Comparison of ENCODE assay signal across 14 cellular contexts in genomic region chr3:124829819-124830554, GRCh38. TPM values are rescaled to one million over a fixed set of nuclear protein-coding genes. Genes with fewer than 3 reads are reported as not detected.
DNase-seq lines count a peak whose midpoint lies in the region; ATAC-seq, FAIRE-seq and TF ChIP-seq lines count a peak whose summit lies in the region.
"Had no signal": no experiment of that assay in that cellular context is flagged by ENCODE, and none has a peak within 500 bp of the region (broad histone marks: within the 10 kb centered on the region; RNA-seq: fewer than 3 reads in every experiment).

No MANE protein-coding gene starts in this region.

- no peak overlapping the region for H2AFZ ChIP-seq in IMR-90 (replicated peaks; ENCODE audit: low read length, poor library complexity)
- no peak overlapping the region for H2AFZ ChIP-seq in H1 (ENCODE audit: low read length)

- ATAC-seq in IMR-90 (ENCODE audit: low read depth) = no peak
- ATAC-seq in mucosa of descending colon = peak; percentile 3
- ATAC-seq in HG02973 (IDR thresholded peaks at IDR 0.05; ENCODE audit: unreplicated experiment) = no peak
- no peak for ATAC-seq in GM21576 (IDR thresholded peaks at IDR 0.05; ENCODE audit: unreplicated experiment)

- H4K91ac ChIP-seq in IMR-90 (ENCODE audit: insufficient read depth, low read depth, low read length) (peak overlapping the region; percentile 22; the same call in 1 of the 2 replicates), H1 (replicated peaks; ENCODE audit: insufficient read length, low read length) (peak overlapping the region; percentile 42)

- H2BK15ac ChIP-seq in IMR-90 (ENCODE audit: low read depth, low read length) (peak overlapping the region; percentile 70; the same call in 2 of the 3 replicates), H1 (ENCODE audit: low read length) (peak overlapping the region; percentile 97)

- H2BK20ac ChIP-seq in IMR-90 (ENCODE audit: low read depth, low read length) (peak overlapping the region; percentile 26; the same call in 1 of the 2 replicates), H1 (ENCODE audit: low read length) (peak overlapping the region; percentile 56; the same call in 1 of the 2 replicates)

- intact Hi-C loops in IMR-90 (cut with micrococcal nuclease) = loop anchor here (5.0 kb wide), 1 partner anchor 57 kb away; the partner anchor contains the start of gene ITGB5
- intact Hi-C loops in mucosa of descending colon (cut with DNase I, micrococcal nuclease) = loop anchor here in 1 of 2 donors (5.0 kb wide), 1 partner anchor 43 kb away; no protein-coding TSS in a partner anchor
- intact Hi-C loops in transverse colon (cut with DNase I; ENCODE audit: low total_unique reads) = no loop called here

- POLR2A ChIA-PET in IMR-90 (lab: Charles Lee; ENCODE audit: unreplicated experiment) (no interaction called here), H1 (lab: Charles Lee; ENCODE audit: partially characterized antibody) (interaction anchor here (1.2 to 1.7 kb wide), 3 partner anchors 8 to 66 kb away, joined by 3 to 5 read pairs (median 5); no protein-coding TSS in a partner anchor)

- H4K5ac ChIP-seq in IMR-90 (ENCODE audit: low read depth, low read length) = peak overlapping the region; percentile 19; the same call in 1 of the 2 replicates
- no peak overlapping the region for H4K5ac ChIP-seq in H1 (ENCODE audit: insufficient read length, low read depth, low read length)

- in situ Hi-C loops in IMR-90 (cut with MboI; ENCODE audit: low sequenced_read_pairs) (no loop called here), transverse colon (cut with MboI; ENCODE audit: low pct_ligation_motif_present in 1 of 4, low pct_unique_long_range_greater_than_20kb in 1 of 4, low sequenced_read_pairs in 3 of 4) (no loop called here)

- DNase-seq in IMR-90 (no peak), H1 (ENCODE audit: low read depth in 1 of 2, low spot score in 2 of 2) (no peak), mucosa of descending colon (no peak), transverse colon (no peak), NCI-H2171 (lab: John Stamatoyannopoulos, UW) (no peak), NCI-H187 (lab: John Stamatoyannopoulos, UW) (no peak)
- DNase-seq: activated CD8-positive, alpha-beta memory T cell treated with anti-CD3 and anti-CD28 coated beads, Interleukin-2, amount 50 U/mL, for 48 hours; NCI-H2081; testis had no signal

- H2BK120ac ChIP-seq in IMR-90 (ENCODE audit: low read depth, low read length) (peak overlapping the region; percentile 50; the same call in 1 of the 2 replicates), H1 (replicated peaks; ENCODE audit: low read depth, low read length) (no peak overlapping the region)

- H4K20me1 ChIP-seq in IMR-90 (ENCODE audit: insufficient read depth, low read length) (peaks cover 12% of the 10 kb centered on the region; the same call in 1 of the 2 replicates), H1 (replicated peaks in 1 of 2; ENCODE audit: control insufficient read depth in 1 of 2, insufficient read depth in 2 of 2, low read length in 2 of 2) (no peaks in the 10 kb centered on the region)

- H3K18ac ChIP-seq in IMR-90 (ENCODE audit: low read depth, low read length) (peak overlapping the region; percentile 24), H1 (ENCODE audit: extremely low read depth, low read length) (peak overlapping the region; percentile 78; the same call in 1 of the 2 replicates)

- H2AK5ac ChIP-seq in IMR-90 (ENCODE audit: low read depth, low read length) (peak overlapping the region; percentile 80), H1 (ENCODE audit: low read depth, low read length) (peak overlapping the region; percentile 82; the same call in 1 of the 2 replicates)

- H3K9ac ChIP-seq in IMR-90 (ENCODE audit: low read depth, low read length) (no peak overlapping the region), H1 (replicated peaks in 1 of 4; ENCODE audit: extremely low read depth in 1 of 4, low read depth in 3 of 4, low read length in 3 of 4) (no peak overlapping the region)

- TF ChIP-seq CTCF in IMR-90 (conservative IDR thresholded peaks at IDR 0.05; ENCODE audit: low read depth, low read length) = no peak
- TF ChIP-seq CTCF in H1 (IDR thresholded peaks at IDR 0.05; ENCODE audit: control extremely low read depth in 1 of 3, insufficient read depth in 1 of 3, low read depth in 1 of 3, low read length in 3 of 3) = no peak
- no peak for TF ChIP-seq CTCF in mucosa of descending colon (IDR thresholded peaks at IDR 0.05)
- TF ChIP-seq CTCF in transverse colon (IDR thresholded peaks at IDR 0.05) = no peak

- H3K23ac ChIP-seq in IMR-90 (ENCODE audit: low read depth, low read length) (peak overlapping the region; percentile 25; the same call in 1 of the 2 replicates), H1 (ENCODE audit: insufficient read length) (no peak overlapping the region)

- peak overlapping the region; percentile 61 for H3K4ac ChIP-seq in IMR-90 (ENCODE audit: low read depth, low read length)
- H3K4ac ChIP-seq in H1 (replicated peaks; ENCODE audit: insufficient read length, low read depth, low read length) = no peak overlapping the region

- H2BK5ac ChIP-seq in IMR-90 (ENCODE audit: low read depth, low read length, poor library complexity, severe bottlenecking) (no peak overlapping the region), H1 (ENCODE audit: low read depth, low read length) (peak overlapping the region; percentile 77; the same call in 1 of the 2 replicates)

- H3K79me1 ChIP-seq in IMR-90 (ENCODE audit: low read depth in 1 of 2, low read length in 2 of 2) (peaks cover 25 to 68% of the 10 kb centered on the region in 2 experiments; a peak in 3 of 4 replicates), H1 (ENCODE audit: low read depth, low read length) (no peaks in the 10 kb centered on the region; the same call in 1 of the 2 replicates)

- H3K9me1 ChIP-seq in IMR-90 (ENCODE audit: insufficient read depth, low read length) = peaks cover 31% of the 10 kb centered on the region

- 0 out of 2 replicates have a peak overlapping the region, but pooled peaks have one; percentile 93 for H2BK12ac ChIP-seq in H1 (ENCODE audit: low read depth, low read length)

- H3K4me3 ChIP-seq in IMR-90 (ENCODE audit: insufficient read depth, low read depth, low read length) = no peak overlapping the region
- no peak overlapping the region for H3K4me3 ChIP-seq in H1 (ENCODE audit: extremely low read depth in 1 of 4, insufficient read depth in 2 of 4, low read depth in 3 of 4, low read length in 4 of 4)
- no peak overlapping the region for H3K4me3 ChIP-seq in mucosa of descending colon
- H3K4me3 ChIP-seq in transverse colon = no peak overlapping the region
- H3K4me3 ChIP-seq: testis had no signal

- no peak overlapping the region for H2AK9ac ChIP-seq in IMR-90 (replicated peaks; ENCODE audit: low read depth, low read length, poor library complexity)

- CTCF ChIA-PET in IMR-90 (lab: Yijun Ruan, JAX) = no interaction called here
- CTCF ChIA-PET in H1 (lab: Charles Lee; ENCODE audit: partially characterized antibody) = interaction anchor here (0.9 kb wide), 2 partner anchors 66 to 72 kb away, joined by 4 read pairs; no protein-coding TSS in a partner anchor

- peaks cover 14% of the 10 kb centered on the region for H3K36me3 ChIP-seq in IMR-90 (ENCODE audit: control insufficient read depth, insufficient read depth, low read length)
- H3K36me3 ChIP-seq in H1 (ENCODE audit: control insufficient read depth in 2 of 4, insufficient read depth in 4 of 4, low read length in 3 of 4) = peaks cover 0 to 6% (median 3%) of the 10 kb centered on the region in 4 experiments; a peak in 1 of 8 replicates
- no peaks in the 10 kb centered on the region for H3K36me3 ChIP-seq in mucosa of descending colon (ENCODE audit: low read depth)
- no peaks in the 10 kb centered on the region for H3K36me3 ChIP-seq in transverse colon

- TF ChIP-seq RAD21 in IMR-90 (IDR thresholded peaks at IDR 0.05; ENCODE audit: low read length) (no peak), H1 (IDR thresholded peaks at IDR 0.05 in 1 of 2, conservative IDR thresholded peaks at IDR 0.05 in 1 of 2; ENCODE audit: low read depth in 2 of 2, low read length in 2 of 2) (no peak)

- H3K27me3 ChIP-seq in IMR-90 (ENCODE audit: control insufficient read depth, insufficient read depth, low read length) (no peaks in the 10 kb centered on the region), H1 (replicated peaks in 1 of 4; ENCODE audit: control insufficient read depth in 3 of 4, extremely low read depth in 1 of 4, insufficient read depth in 3 of 4, low read length in 3 of 4) (no peaks in the 10 kb centered on the region), transverse colon (no peaks in the 10 kb centered on the region)
- H3K27me3 ChIP-seq: testis had no signal

- H3K56ac ChIP-seq in IMR-90 (ENCODE audit: extremely low read depth, insufficient read depth, low read length) (no peak overlapping the region), H1 (replicated peaks; ENCODE audit: insufficient read length, low read depth, low read length) (no peak overlapping the region)

- H3K14ac ChIP-seq in IMR-90 (replicated peaks; ENCODE audit: low read depth, low read length) (peak overlapping the region; percentile 30; the same call in 1 of the 2 replicates), H1 (ENCODE audit: insufficient read length) (no peak overlapping the region)

- H3K23me2 ChIP-seq in H1 (ENCODE audit: low read depth, low read length) = no peaks in the 10 kb centered on the region

- H3K4me1 ChIP-seq in IMR-90 (ENCODE audit: control insufficient read depth, insufficient read depth, low read length) (peaks cover 28% of the 10 kb centered on the region), H1 (replicated peaks in 1 of 4; ENCODE audit: control insufficient read depth in 3 of 4, insufficient read depth in 4 of 4, low read length in 3 of 4) (peaks cover 9 to 34% (median 23%) of the 10 kb centered on the region in 4 experiments), mucosa of descending colon (ENCODE audit: low read depth) (peaks cover 12% of the 10 kb centered on the region), transverse colon (peaks cover 11 to 43% (median 22%) of the 10 kb centered on the region in 4 donors)

- no peak for TF ChIP-seq POLR2A in IMR-90 (IDR thresholded peaks at IDR 0.05; ENCODE audit: low read depth, low read length)
- no peak for TF ChIP-seq POLR2A in H1 (IDR thresholded peaks at IDR 0.05; ENCODE audit: control extremely low read depth in 1 of 2, low read depth in 2 of 2, low read length in 2 of 2)
- TF ChIP-seq POLR2A in transverse colon (IDR thresholded peaks at IDR 0.05) = no peak

- H3K79me2 ChIP-seq in H1 (ENCODE audit: control insufficient read depth in 1 of 2, insufficient read depth in 2 of 2, low read length in 2 of 2) = 0 out of 4 replicates have a peak, but pooled peaks cover 0 to 3% of the 10 kb centered on the region in 2 experiments

- H3K27ac ChIP-seq in IMR-90 (ENCODE audit: insufficient read depth, low read length) (no peak overlapping the region), H1 (ENCODE audit: low read depth, low read length) (no peak overlapping the region), transverse colon (peak overlapping the region; percentile 28 to 60 (median 36))

- dilution Hi-C loops in IMR-90 (cut with HindIII; ENCODE audit: low sequenced_read_pairs, unreplicated experiment) = no loop called here

- H3K4me2 ChIP-seq in IMR-90 (ENCODE audit: low read depth, low read length) = no peak overlapping the region
- no peak overlapping the region for H3K4me2 ChIP-seq in H1 (ENCODE audit: insufficient read depth in 1 of 2, low read depth in 2 of 2, low read length in 2 of 2)

- H3K9me3 ChIP-seq in IMR-90 (ENCODE audit: control insufficient read depth, insufficient read depth, low read length) (no peaks in the 10 kb centered on the region), H1 (ENCODE audit: insufficient read depth in 2 of 2, low read depth in 1 of 2, low read length in 1 of 2) (no peaks in the 10 kb centered on the region), mucosa of descending colon (no peaks in the 10 kb centered on the region), transverse colon (no peaks in the 10 kb centered on the region)
- H3K9me3 ChIP-seq: testis had no signal

- BruUV-seq in IMR-90 (replicated peaks; lab: Mats Ljungman, UMichigan) = no TSS peak

- WGBS in IMR-90 (ENCODE audit: extremely low coverage in 2 of 2, insufficient read length in 1 of 2), 2 experiments = no CpG with 5 or more reads among the region's 6 CpGs
- WGBS in H1 (ENCODE audit: extremely low coverage in 1 of 2, insufficient coverage in 1 of 2, insufficient read length in 1 of 2, insufficient replicate concordance in 2 of 2, low coverage in 1 of 2, low lambda C conversion rate in 2 of 2, missing lambda C conversion rate in 1 of 2), 2 experiments = 62% methylated on average over 6 of the region's 6 CpGs; no CpG with 5 or more reads in 1 of the 2 experiments
- WGBS in transverse colon (ENCODE audit: low coverage in 1 of 2), 2 donors = 61 to 69% methylated on average over 5 to 6 of the region's 6 CpGs

- TF ChIP-seq EP300 in H1 (IDR thresholded peaks at IDR 0.05; ENCODE audit: borderline replicate concordance in 1 of 2, low read depth in 2 of 2, low read length in 2 of 2) (no peak), transverse colon (IDR thresholded peaks at IDR 0.05; ENCODE audit: low read depth) (no peak)

- H4K8ac ChIP-seq in IMR-90 (ENCODE audit: low read depth in 2 of 2, low read length in 2 of 2) = peak overlapping the region in 1 of 2 experiments; percentile 28; a peak in 1 of 4 replicates
- no peak overlapping the region for H4K8ac ChIP-seq in H1 (ENCODE audit: extremely low read depth, insufficient read depth, low read length)

- FAIRE-seq in H1 (lab: Jason Lieb, UNC) = no peak
- FAIRE-seq: endometrium, GM12892, TTC549 had no signal

RNA-seq across cellular contexts. Expression of gene ITGB5, which starts 57.2 kb away (rescaled TPM):
- total RNA-seq in IMR-90 (2012; rRNA removed) (71.7 and 85.0 TPM in 2 replicates), mucosa of descending colon (100 to 1,000 TPM in 1 of 3 donors, 10 to 100 TPM in 2; 67.9 to 102 (median 69.6) TPM), transverse colon (100 to 1,000 TPM in 2 of 4 donors, 10 to 100 TPM in 2; 62.8 to 572 (median 105) TPM)
- polyA plus RNA-seq in IMR-90 (2012; rRNA removed) (101 and 102 TPM in 2 replicates), H1 (2011; rRNA removed) (101 and 166 TPM in 2 replicates)
- polyA plus RNA-seq in IMR-90 (2012; cell fraction: cytosol; rRNA removed) = 155 and 524 TPM in 2 replicates
- 43.5 and 72.2 TPM in 2 replicates for polyA plus RNA-seq in IMR-90 (2012; cell fraction: nucleus; rRNA removed; ENCODE audit: low replicate concordance)
- total RNA-seq in H1 (2021; fragmentation: NEBNext Ultra II Directional; extraction: Animal tissue kit (Norgen Biotek cat#: 25700)) = 251 and 268 TPM in 2 replicates
- 165 TPM for polyA plus RNA-seq in H1 (2011; cell fraction: cytosol; rRNA removed)
- 201 TPM for polyA plus RNA-seq in H1 (2011; cell fraction: nucleus; rRNA removed)
- 128 to 150 TPM (median 139 TPM) in 4 replicates for polyA plus RNA-seq in H1 (2012, experiment 1 of 2)
- 74.9 TPM for polyA plus RNA-seq in H1 (2012, experiment 2 of 2)
- 153 TPM for polyA plus RNA-seq in H1 (2013, experiment 1 of 2)
- polyA plus RNA-seq in H1 (2013, experiment 2 of 2) = 169 TPM
- polyA minus RNA-seq in H1 (2011; rRNA and poly(A)+ RNA removed) = 192 and 250 TPM in 2 replicates
- 114 TPM for polyA minus RNA-seq in H1 (2011; cell fraction: cytosol; rRNA and poly(A)+ RNA removed)
- 84.4 TPM for polyA minus RNA-seq in H1 (2011; cell fraction: nucleus; rRNA and poly(A)+ RNA removed)

Comparison
In these comparisons a context has a peak if more than half of its experiments do, and no peak if none do; other contexts are left out.
1. H3K27ac ChIP-seq: peak in transverse colon (4 of 4); none in IMR-90 (single experiment) and H1 (single experiment).